ENCODE assay signal across 1 cellular context in genomic region chr2:120354467-120354866, GRCh38.
TF ChIP-seq lines count a peak whose summit lies in the region.

No MANE protein-coding gene starts in this region.

TF ChIP-seq in H1, 55 proteins besides CTCF, POLR2A, EP300 and RAD21:
- TF ChIP-seq RBBP5 (IDR thresholded peaks at IDR 0.05; ENCODE audit: borderline replicate concordance, low read depth, low read length) (no peak), SP2 (IDR thresholded peaks at IDR 0.05; ENCODE audit: low read length) (no peak), CHD2 (IDR thresholded peaks at IDR 0.05; ENCODE audit: low read length) (no peak), TEAD4 (IDR thresholded peaks at IDR 0.05; ENCODE audit: low read depth, low read length) (no peak), BCL11A (IDR thresholded peaks at IDR 0.05; ENCODE audit: low read depth in 2 of 2, low read length in 2 of 2) (no peak), RXRA (IDR thresholded peaks at IDR 0.05; ENCODE audit: insufficient read depth, low read depth, low read length) (no peak), E2F6 (IDR thresholded peaks at IDR 0.05) (no peak), GTF2F1 (IDR thresholded peaks at IDR 0.05; ENCODE audit: borderline replicate concordance, low read depth, low read length) (no peak), CBX8 (IDR thresholded peaks at IDR 0.05; ENCODE audit: borderline replicate concordance, low read depth, low read length) (no peak)
